In the genomic region with DNA sequence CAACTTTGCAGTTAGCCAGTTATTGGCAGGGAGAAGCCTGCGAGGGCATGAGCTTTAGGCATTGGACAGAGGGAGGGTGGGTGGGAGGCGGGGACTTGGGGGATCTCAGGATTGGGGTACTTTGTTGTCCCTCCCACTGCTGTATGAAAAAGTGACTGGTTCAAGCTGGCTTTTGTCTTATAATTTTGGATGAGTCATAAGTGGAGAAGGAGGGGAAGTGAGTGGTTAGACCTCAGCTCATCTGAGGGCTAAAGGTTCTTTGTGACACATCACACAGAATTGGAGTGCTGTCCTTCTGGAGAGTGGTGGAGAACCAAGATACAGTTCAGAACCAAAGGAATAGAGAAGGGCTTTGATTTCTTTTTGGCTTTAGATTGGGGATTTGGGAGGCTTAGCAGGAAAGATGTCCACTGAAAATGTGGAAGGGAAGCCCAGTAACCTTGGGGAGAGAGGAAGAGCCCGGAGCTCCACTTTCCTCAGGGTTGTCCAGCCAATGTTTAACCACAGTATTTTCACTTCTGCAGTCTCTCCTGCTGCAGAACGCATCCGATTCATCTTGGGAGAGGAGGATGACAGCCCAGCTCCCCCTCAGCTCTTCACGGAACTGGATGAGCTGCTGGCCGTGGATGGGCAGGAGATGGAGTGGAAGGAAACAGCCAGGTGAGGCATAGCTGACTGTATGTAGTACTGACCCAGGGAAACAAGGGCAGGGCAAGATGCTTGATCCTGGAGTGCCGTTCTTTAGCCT, we compare ENCODE assay signal across 8 cellular contexts. TPM values are rescaled to one million over a fixed set of nuclear protein-coding genes. Genes with fewer than 3 reads are reported as not detected.
DNase-seq lines count a peak whose midpoint lies in the region; ATAC-seq, FAIRE-seq and TF ChIP-seq lines count a peak whose summit lies in the region.

A gene (plus strand): TSS at position 175 of the 748 bp plus-strand sequence.

- H3K27me3 ChIP-seq in prostate gland (replicated peaks; ENCODE audit: insufficient read depth) = no peaks in the 10 kb centered on the region
- no peaks in the 10 kb centered on the region for H3K27me3 ChIP-seq in uterus

- H3K36me3 ChIP-seq in prostate gland (no peaks in the 10 kb centered on the region), uterus (no peaks in the 10 kb centered on the region)

- intact Hi-C loops in prostate gland (cut with DNase I) = no loop called here
- intact Hi-C loops in uterus (cut with DNase I; ENCODE audit: low total_unique reads) = no loop called here

- no peaks in the 10 kb centered on the region for H3K4me1 ChIP-seq in prostate gland (replicated peaks)
- H3K4me1 ChIP-seq in uterus = no peaks in the 10 kb centered on the region

- H3K4me3 ChIP-seq in prostate gland = no peak within 1 kb of the TSS
- no peak within 1 kb of the TSS for H3K4me3 ChIP-seq in uterus

- H3K27ac ChIP-seq in prostate gland (no peak within 1 kb of the TSS), uterus (no peak within 1 kb of the TSS)

- ATAC-seq in GM21390 (IDR thresholded peaks at IDR 0.05; ENCODE audit: unreplicated experiment) = peak; percentile 99
- ATAC-seq in HG03558 (IDR thresholded peaks at IDR 0.05; ENCODE audit: extremely low read depth, unreplicated experiment) = peak; percentile 100

- DNase-seq in GM04504 (ENCODE audit: low read depth) = peak; percentile 19
- no peak for DNase-seq in cerebellum (ENCODE audit: low spot score)
- no peak for DNase-seq in prostate gland (ENCODE audit: low spot score)
- no peak for DNase-seq in uterus
- DNase-seq in HTR-8/SVneo (ENCODE audit: insufficient read length, low spot score) = no peak
- DNase-seq in cerebellar nuclear complex (lab: John Stamatoyannopoulos, UW) = no peak

- H3K9me3 ChIP-seq in prostate gland = no peaks in the 10 kb centered on the region
- H3K9me3 ChIP-seq in uterus = no peaks in the 10 kb centered on the region

- TF ChIP-seq POLR2A in prostate gland (IDR thresholded peaks at IDR 0.05) (no peak), uterus (IDR thresholded peaks at IDR 0.05) (no peak)

- TF ChIP-seq CTCF in prostate gland (IDR thresholded peaks at IDR 0.05) (no peak), uterus (IDR thresholded peaks at IDR 0.05) (no peak)

- WGBS in prostate gland = 89% methylated on average over 8 of the region's 8 CpGs

- no peak for FAIRE-seq in HTR-8/SVneo (lab: Jason Lieb, UNC)

RNA-seq across cellular contexts. Expression of the gene that starts here (rescaled TPM):
- total RNA-seq in cerebellum (29.7 TPM), prostate gland (10 to 100 TPM; 48.3 to 89.2 TPM), uterus (1 to 10 TPM in 2 of 4 donors, under 1 TPM in 2; 0.29 to 9.0 (median 0.87) TPM)
